In genomic region chr3:194014756-194015155, GRCh38 we compare ENCODE assay signal across 24 cellular contexts.
"Had no signal": no experiment of that assay in that cellular context is flagged by ENCODE, and none has a peak within 500 bp of the region (broad histone marks: within the 10 kb centered on the region; RNA-seq: fewer than 3 reads in every experiment).

No MANE protein-coding gene starts in this region.

- DNase-seq: activated B cell treated with CpG ODN at 0.5 μM for 24 hours; activated CD4-positive, alpha-beta T cell treated with anti-CD3 and anti-CD28 coated beads for 48 hours; activated CD4-positive, alpha-beta T cell treated with anti-CD3 and anti-CD28 coated beads, Interleukin-2, amount 50 U/mL, for 1 hour; activated CD4-positive, alpha-beta T cell treated with anti-CD3 and anti-CD28 coated beads, Interleukin-2, amount 50 U/mL, for 48 hours; activated CD8-positive, alpha-beta memory T cell treated with anti-CD3 and anti-CD28 coated beads for 24 hours; activated CD8-positive, alpha-beta T cell treated with anti-CD3 and anti-CD28 coated beads for 36 hours; activated effector memory CD4-positive, alpha-beta T cell treated with Interleukin-2 at 50 U/mL for 16 hours; activated gamma-delta T cell treated with Interleukin-2 at 50 U/mL for 16 hours; activated naive CD4-positive, alpha-beta T cell treated with anti-CD3 and anti-CD28 coated beads, Interleukin-2, amount 50 U/mL, for 16 hours; activated naive CD4-positive, alpha-beta T cell treated with Interleukin-2 at 50 U/mL for 16 hours; activated T-cell treated with anti-CD3 and anti-CD28 coated beads, Interleukin-2, amount 50 U/mL, for 4 hours; amniotic stem cell; anterior cingulate cortex; brain microvascular endothelial cell; dorsolateral prefrontal cortex; effector memory CD4-positive, alpha-beta T cell; endodermal cell; foreskin fibroblast; head of caudate nucleus; T1000; WERI-Rb-1 had no signal

- H3K27ac ChIP-seq: brain microvascular endothelial cell, coronary artery, dorsolateral prefrontal cortex, WERI-Rb-1 had no signal

- ATAC-seq: activated CD4-positive, CD25-positive, alpha-beta regulatory T cell treated with anti-CD3 and anti-CD28 coated beads, Interleukin-2, amount 50 U/mL, for 24 hours; activated CD8-positive, alpha-beta T cell treated with anti-CD3 and anti-CD28 coated beads for 36 hours; activated T-cell treated with anti-CD3 and anti-CD28 coated beads, Interleukin-2, amount 50 U/mL, for 4 hours; esophagus mucosa had no signal

- H3K36me3 ChIP-seq: brain microvascular endothelial cell, WERI-Rb-1 had no signal

- H3K4me3 ChIP-seq: coronary artery, dorsolateral prefrontal cortex had no signal
